In genomic region chr18:21191596-21192307, GRCh38 we compare ENCODE assay signal across 9 cellular contexts. TPM values are rescaled to one million over a fixed set of nuclear protein-coding genes. Genes with fewer than 3 reads are reported as not detected.
DNase-seq lines count a peak whose midpoint lies in the region; ATAC-seq, FAIRE-seq and TF ChIP-seq lines count a peak whose summit lies in the region.
"Had no signal": no experiment of that assay in that cellular context is flagged by ENCODE, and none has a peak within 500 bp of the region (broad histone marks: within the 10 kb centered on the region; RNA-seq: fewer than 3 reads in every experiment).

No MANE protein-coding gene starts in this region.

- H3K27ac ChIP-seq in PC-9 (no peak overlapping the region), H1 (ENCODE audit: low read depth, low read length) (no peak overlapping the region), mesenchymal stem cell (ENCODE audit: low read length, poor library complexity, severe bottlenecking) (no peak overlapping the region)

- no TSS peak for BruUV-seq in PC-9 (replicated peaks; lab: Mats Ljungman, UMichigan)

- H2AFZ ChIP-seq in PC-9: no peak overlapping the region
- no peak overlapping the region for H2AFZ ChIP-seq in H1 (ENCODE audit: low read length)
- no peak overlapping the region for H2AFZ ChIP-seq in mesenchymal stem cell (ENCODE audit: low read depth, low read length)

- H2AK5ac ChIP-seq in H1 (ENCODE audit: low read depth, low read length) (no peak overlapping the region), mesenchymal stem cell (ENCODE audit: low read length, severe bottlenecking) (no peak overlapping the region)

- no peaks in the 10 kb centered on the region for H3K9me2 ChIP-seq in PC-9 (ENCODE audit: insufficient read depth)

- DNase-seq in EL (peak; percentile 63), HT1080 (ENCODE audit: low read depth) (peak; percentile 45), PC-9 (peak in 1 of 2 experiments; percentile 38), H1 (ENCODE audit: low read depth in 1 of 2, low spot score in 2 of 2) (peak; percentile 43 to 66), mesenchymal stem cell (peak; percentile 61), T-helper 9 cell (no peak)

- TF ChIP-seq POLR2A in H1 (IDR thresholded peaks at IDR 0.05; ENCODE audit: control extremely low read depth in 1 of 2, low read depth in 2 of 2, low read length in 2 of 2): no peak
- no peak for TF ChIP-seq POLR2A in GM18505 (IDR thresholded peaks at IDR 0.05; ENCODE audit: borderline replicate concordance, extremely low read depth, insufficient read depth, insufficient read length)

- no peak overlapping the region for H2BK20ac ChIP-seq in H1 (ENCODE audit: low read length)

- H3K14ac ChIP-seq in H1 (ENCODE audit: insufficient read length) (no peak overlapping the region), mesenchymal stem cell (ENCODE audit: low read length in 2 of 2) (no peak overlapping the region)

- CTCF ChIA-PET in PC-9 (lab: Charles Lee): no interaction called here
- CTCF ChIA-PET in H1 (lab: Charles Lee; ENCODE audit: partially characterized antibody): interaction anchor here (0.7 to 2.5 kb wide), 33 partner anchors 10 to 386 kb away, joined by 3 to 14 read pairs (median 3); no protein-coding TSS in a partner anchor

- H3K9me3 ChIP-seq in PC-9 (ENCODE audit: insufficient read depth, low read depth): no peaks in the 10 kb centered on the region
- H3K9me3 ChIP-seq in H1 (ENCODE audit: insufficient read depth in 2 of 2, low read depth in 1 of 2, low read length in 1 of 2): no peaks in the 10 kb centered on the region
- H3K9me3 ChIP-seq in mesenchymal stem cell (ENCODE audit: control insufficient read depth, low read length): no peaks in the 10 kb centered on the region

- POLR2A ChIA-PET in PC-9 (lab: Charles Lee; ENCODE audit: unreplicated experiment): no interaction called here
- POLR2A ChIA-PET in H1 (lab: Charles Lee; ENCODE audit: partially characterized antibody): no interaction called here

- 56% methylated on average over 7 of the region's 7 CpGs; no CpG with 5 or more reads in 1 of the 2 experiments for WGBS in H1 (ENCODE audit: extremely low coverage in 1 of 2, insufficient coverage in 1 of 2, insufficient read length in 1 of 2, insufficient replicate concordance in 2 of 2, low coverage in 1 of 2, low lambda C conversion rate in 2 of 2, missing lambda C conversion rate in 1 of 2), 2 experiments
- 58% methylated on average over 6 of the region's 7 CpGs for WGBS in mesenchymal stem cell

- H4K91ac ChIP-seq in H1 (replicated peaks; ENCODE audit: insufficient read length, low read length) (no peak overlapping the region), mesenchymal stem cell (ENCODE audit: low read length) (no peak overlapping the region)

- no peak overlapping the region for H3K9ac ChIP-seq in H1 (replicated peaks in 1 of 4; ENCODE audit: extremely low read depth in 1 of 4, low read depth in 3 of 4, low read length in 3 of 4)
- H3K9ac ChIP-seq in mesenchymal stem cell (ENCODE audit: low read length): no peak overlapping the region

- H4K8ac ChIP-seq in H1 (ENCODE audit: extremely low read depth, insufficient read depth, low read length): no peak overlapping the region
- no peak overlapping the region for H4K8ac ChIP-seq in mesenchymal stem cell (ENCODE audit: low read length)

- no peaks in the 10 kb centered on the region for H3K79me1 ChIP-seq in H1 (ENCODE audit: low read depth, low read length)
- no peaks in the 10 kb centered on the region for H3K79me1 ChIP-seq in mesenchymal stem cell (replicated peaks; ENCODE audit: low read length, poor library complexity, severe bottlenecking)

- ATAC-seq in GM21529 (IDR thresholded peaks at IDR 0.05; ENCODE audit: unreplicated experiment) (no peak), GM18505 (IDR thresholded peaks at IDR 0.05; ENCODE audit: unreplicated experiment) (no peak)

- H3K4me2 ChIP-seq in PC-9 (no peak overlapping the region), H1 (ENCODE audit: insufficient read depth in 1 of 2, low read depth in 2 of 2, low read length in 2 of 2) (no peak overlapping the region), mesenchymal stem cell (ENCODE audit: low read length, poor library complexity, severe bottlenecking) (peak overlapping the region; percentile 13)

- H2BK15ac ChIP-seq in H1 (ENCODE audit: low read length): no peak overlapping the region
- H2BK15ac ChIP-seq in mesenchymal stem cell (ENCODE audit: low read depth, poor library complexity, severe bottlenecking): no peak overlapping the region

- H3K36me3 ChIP-seq in PC-9 (ENCODE audit: low read depth): no peaks in the 10 kb centered on the region
- H3K36me3 ChIP-seq in H1 (ENCODE audit: control insufficient read depth in 2 of 4, insufficient read depth in 4 of 4, low read length in 3 of 4): no peaks in the 10 kb centered on the region
- H3K36me3 ChIP-seq in mesenchymal stem cell (ENCODE audit: control insufficient read depth in 1 of 2, insufficient read depth in 2 of 2, low read depth in 1 of 2, low read length in 2 of 2): no peaks in the 10 kb centered on the region

- intact Hi-C loops in PC-9 (cut with micrococcal nuclease; ENCODE audit: unreplicated experiment): loop anchor here (10.0 kb wide), 1 partner anchor 413 kb away; the partner anchor contains the start of gene ESCO1

- no peaks in the 10 kb centered on the region for H3F3A ChIP-seq in PC-9 (ENCODE audit: insufficient read depth, low read depth)

- H3K23me2 ChIP-seq in H1 (ENCODE audit: low read depth, low read length): no peaks in the 10 kb centered on the region

- no peak for TF ChIP-seq EP300 in H1 (IDR thresholded peaks at IDR 0.05; ENCODE audit: borderline replicate concordance in 1 of 2, low read depth in 2 of 2, low read length in 2 of 2)

- no peak overlapping the region for H2BK5ac ChIP-seq in H1 (ENCODE audit: low read depth, low read length)
- H2BK5ac ChIP-seq in mesenchymal stem cell (ENCODE audit: low read depth, low read length, poor library complexity, severe bottlenecking): no peak overlapping the region

- H3K4ac ChIP-seq in H1 (replicated peaks; ENCODE audit: insufficient read length, low read depth, low read length): no peak overlapping the region
- no peak overlapping the region for H3K4ac ChIP-seq in mesenchymal stem cell (ENCODE audit: low read depth in 1 of 2, low read length in 2 of 2)

- no peak overlapping the region for H3K23ac ChIP-seq in H1 (ENCODE audit: insufficient read length)
- H3K23ac ChIP-seq in mesenchymal stem cell (ENCODE audit: low read length in 2 of 2): no peak overlapping the region

- H4K20me1 ChIP-seq in PC-9 (ENCODE audit: insufficient read depth) (no peaks in the 10 kb centered on the region), H1 (replicated peaks in 1 of 2; ENCODE audit: control insufficient read depth in 1 of 2, insufficient read depth in 2 of 2, low read length in 2 of 2) (no peaks in the 10 kb centered on the region)

- peak; percentile 50 for TF ChIP-seq CTCF in PC-9 (conservative IDR thresholded peaks at IDR 0.05)
- peak; percentile 80 to 89 (median 84) for TF ChIP-seq CTCF in H1 (IDR thresholded peaks at IDR 0.05; ENCODE audit: control extremely low read depth in 1 of 3, insufficient read depth in 1 of 3, low read depth in 1 of 3, low read length in 3 of 3)

- no peak overlapping the region for H3K56ac ChIP-seq in H1 (replicated peaks; ENCODE audit: insufficient read length, low read depth, low read length)

- H3K4me3 ChIP-seq in PC-9 (no peak overlapping the region), H1 (ENCODE audit: extremely low read depth in 1 of 4, insufficient read depth in 2 of 4, low read depth in 3 of 4, low read length in 4 of 4) (no peak overlapping the region), mesenchymal stem cell (ENCODE audit: insufficient read depth in 1 of 2, low read depth in 1 of 2, low read length in 2 of 2) (no peak overlapping the region)

- H2BK120ac ChIP-seq in H1 (replicated peaks; ENCODE audit: low read depth, low read length) (no peak overlapping the region), mesenchymal stem cell (ENCODE audit: low read depth, low read length) (no peak overlapping the region)

- H3K27me3 ChIP-seq in PC-9 (ENCODE audit: insufficient read depth, low read depth) (no peaks in the 10 kb centered on the region), H1 (replicated peaks in 1 of 4; ENCODE audit: control insufficient read depth in 3 of 4, extremely low read depth in 1 of 4, insufficient read depth in 3 of 4, low read length in 3 of 4) (no peaks in the 10 kb centered on the region), mesenchymal stem cell (ENCODE audit: control insufficient read depth in 1 of 2, insufficient read depth in 1 of 2, low read length in 2 of 2) (peaks cover 0 to 9% of the 10 kb centered on the region in 2 experiments)

- H3K18ac ChIP-seq in H1 (ENCODE audit: extremely low read depth, low read length) (no peak overlapping the region), mesenchymal stem cell (ENCODE audit: low read depth in 1 of 2, low read length in 2 of 2) (no peak overlapping the region)

- peak; percentile 89 for FAIRE-seq in H1 (lab: Jason Lieb, UNC)

- H3K79me2 ChIP-seq in PC-9 (ENCODE audit: low read depth): no peaks in the 10 kb centered on the region
- no peaks in the 10 kb centered on the region for H3K79me2 ChIP-seq in H1 (ENCODE audit: control insufficient read depth in 1 of 2, insufficient read depth in 2 of 2, low read length in 2 of 2)

- peak; percentile 71 to 80 for TF ChIP-seq RAD21 in H1 (IDR thresholded peaks at IDR 0.05 in 1 of 2, conservative IDR thresholded peaks at IDR 0.05 in 1 of 2; ENCODE audit: low read depth in 2 of 2, low read length in 2 of 2)

- H4K5ac ChIP-seq in H1 (ENCODE audit: insufficient read length, low read depth, low read length): no peak overlapping the region

- H2BK12ac ChIP-seq in H1 (ENCODE audit: low read depth, low read length) (no peak overlapping the region), mesenchymal stem cell (ENCODE audit: low read length in 2 of 2) (no peak overlapping the region)

- H3K4me1 ChIP-seq in PC-9 (replicated peaks; ENCODE audit: insufficient read depth) (no peaks in the 10 kb centered on the region), H1 (replicated peaks in 1 of 4; ENCODE audit: control insufficient read depth in 3 of 4, insufficient read depth in 4 of 4, low read length in 3 of 4) (no peaks in the 10 kb centered on the region), mesenchymal stem cell (ENCODE audit: control insufficient read depth, insufficient read depth, low read depth, low read length) (no peaks in the 10 kb centered on the region)

TF ChIP-seq in H1, 55 proteins besides CTCF, POLR2A, EP300 and RAD21 (continues in another document):
- TF ChIP-seq SP4 (IDR thresholded peaks at IDR 0.05; ENCODE audit: low read length): no peak

RNA-seq across cellular contexts. Expression of gene GREB1L, which starts 50.3 kb away (rescaled TPM):
- 3.0 and 4.1 TPM in 2 replicates for total RNA-seq in HT1080 (2014; rRNA removed; shearing (Covaris generic))
- polyA plus RNA-seq in HT1080 (2015; cell fraction: cytosol; rRNA removed): 3.3 and 4.1 TPM in 2 replicates
- polyA plus RNA-seq in HT1080 (2015; cell fraction: nucleus; rRNA removed): 5.9 and 6.4 TPM in 2 replicates
- 3.6 and 6.0 TPM in 2 replicates for total RNA-seq in PC-9 (2021)
- 0.31 and 0.34 TPM in 2 replicates for total RNA-seq in H1 (2021; fragmentation: NEBNext Ultra II Directional; extraction: Animal tissue kit (Norgen Biotek cat#: 25700))
- polyA plus RNA-seq in H1 (2011; rRNA removed): 1.6 and 2.9 TPM in 2 replicates
- polyA plus RNA-seq in H1 (2011; cell fraction: cytosol; rRNA removed): 2.7 TPM
- 4.9 TPM for polyA plus RNA-seq in H1 (2011; cell fraction: nucleus; rRNA removed)
- 1.1 to 1.9 TPM (median 1.5 TPM) in 4 replicates for polyA plus RNA-seq in H1 (2012, experiment 1 of 2)
- 0.13 TPM for polyA plus RNA-seq in H1 (2012, experiment 2 of 2)
- polyA plus RNA-seq in H1 (2013, experiment 1 of 2): not detected
- polyA plus RNA-seq in H1 (2013, experiment 2 of 2): 0.02 TPM
- 4.2 and 12.5 TPM in 2 replicates for polyA minus RNA-seq in H1 (2011; rRNA and poly(A)+ RNA removed)
- 6.5 TPM for polyA minus RNA-seq in H1 (2011; cell fraction: cytosol; rRNA and poly(A)+ RNA removed)
- polyA minus RNA-seq in H1 (2011; cell fraction: nucleus; rRNA and poly(A)+ RNA removed): 12.3 TPM
- polyA plus RNA-seq in mesenchymal stem cell (2013, experiment 1 of 2): 0.26 TPM
- 0.16 TPM for polyA plus RNA-seq in mesenchymal stem cell (2013, experiment 2 of 2)
- total RNA-seq: activated CD8-positive, alpha-beta memory T cell treated with anti-CD3 and anti-CD28 coated beads for 36 hours had no signal
